26 cellular contexts compared by ENCODE assay signal in the genomic region with DNA sequence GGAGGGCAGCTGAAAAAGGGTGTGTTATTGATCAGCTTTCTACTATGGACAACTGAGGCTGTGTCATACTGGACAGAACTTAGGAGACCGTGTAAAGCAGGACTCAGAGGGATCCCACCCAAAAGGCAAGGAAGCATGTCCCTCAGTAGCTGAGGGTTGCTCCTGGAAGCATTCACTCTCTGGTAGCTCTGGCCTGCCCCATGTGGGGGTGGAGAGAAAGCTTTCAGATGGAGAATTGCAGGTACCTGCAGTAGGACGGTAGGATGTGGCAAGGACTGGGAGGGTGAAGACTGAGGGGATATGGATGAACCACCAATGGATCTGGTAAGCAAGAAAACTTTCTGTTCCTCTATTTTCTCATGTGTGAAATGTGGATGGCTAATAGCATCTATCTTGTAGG.
"Had no signal": no experiment of that assay in that cellular context is flagged by ENCODE, and none has a peak within 500 bp of the region (broad histone marks: within the 10 kb centered on the region; RNA-seq: fewer than 3 reads in every experiment).

No MANE protein-coding gene starts in this region.

- H3K9me3 Mint-ChIP-seq: activated naive CD4-positive, alpha-beta T cell treated with anti-CD3 and anti-CD28 coated beads, Interleukin-2, amount 10 ng/mL, durations not matched to agents 7 days and 5 days; immature natural killer cell; type B pancreatic cell had no signal

- H3K27ac Mint-ChIP-seq: activated B cell treated with CpG ODN at 0.5 μM for 24 hours; activated CD4-positive, alpha-beta memory T cell treated with anti-CD3 and anti-CD28 coated beads, Interleukin-2, amount 10 ng/mL, durations not matched to agents 7 days and 5 days; activated CD4-positive, alpha-beta T cell treated with anti-CD3 and anti-CD28 coated beads, Interleukin-2, amount 10 ng/mL, durations not matched to agents 24 days and 14 days; activated CD8-positive, alpha-beta memory T cell treated with anti-CD3 and anti-CD28 coated beads, Interleukin-2, amount 10 ng/mL, durations not matched to agents 7 days and 5 days; activated naive CD4-positive, alpha-beta T cell treated with anti-CD3 and anti-CD28 coated beads, Interleukin-2, amount 10 ng/mL, durations not matched to agents 7 days and 5 days; naive thymus-derived CD4-positive, alpha-beta T cell; type B pancreatic cell had no signal

- H3K36me3 ChIP-seq: esophagus squamous epithelium, heart right ventricle, left lung, neutrophil, ovary, right atrium auricular region, spleen, thoracic aorta, vagina had no signal

- DNase-seq: activated B cell treated with CpG ODN at 0.5 μM for 24 hours; activated CD4-positive, alpha-beta memory T cell treated with anti-CD3 and anti-CD28 coated beads, Interleukin-2, amount 10 ng/mL, durations not matched to agents 7 days and 5 days; activated CD4-positive, alpha-beta T cell treated with anti-CD3 and anti-CD28 coated beads, Interleukin-2, amount 10 ng/mL, durations not matched to agents 24 days and 14 days; activated CD8-positive, alpha-beta memory T cell treated with anti-CD3 and anti-CD28 coated beads, Interleukin-2, amount 10 ng/mL, durations not matched to agents 7 days and 5 days; activated effector memory CD4-positive, alpha-beta T cell treated with anti-CD3 and anti-CD28 coated beads, Interleukin-2, amount 50 U/mL, for 16 hours; activated naive CD4-positive, alpha-beta T cell treated with anti-CD3 and anti-CD28 coated beads, Interleukin-2, amount 10 ng/mL, durations not matched to agents 7 days and 5 days; activated T-cell treated with anti-CD3 and anti-CD28 coated beads for 4 hours; amygdala; cerebellar nuclear complex; esophagus squamous epithelium; heart right ventricle; immature natural killer cell; left lung; naive thymus-derived CD4-positive, alpha-beta T cell; ovary; psoas muscle; spleen; stimulated activated CD4-positive, alpha-beta T cell treated with anti-CD3 and anti-CD28 coated beads, Interleukin-4, amount 100 ng/mL, for 1 hour; stimulated activated naive CD4-positive, alpha-beta T cell had no signal

- H3K4me3 ChIP-seq: coronary artery, esophagus squamous epithelium, heart right ventricle, left lung, lung, ovary, psoas muscle, right atrium auricular region, spleen, thoracic aorta, vagina had no signal

- H3K4me1 ChIP-seq: esophagus squamous epithelium, heart right ventricle, left lung, psoas muscle, right atrium auricular region, spleen, vagina had no signal

- H3K27ac ChIP-seq: coronary artery, esophagus squamous epithelium, heart right ventricle, left lung, neutrophil, ovary, psoas muscle, right atrium auricular region, spleen, thoracic aorta, vagina had no signal

- H3K4me1 Mint-ChIP-seq: activated CD4-positive, alpha-beta memory T cell treated with anti-CD3 and anti-CD28 coated beads, Interleukin-2, amount 10 ng/mL, durations not matched to agents 7 days and 5 days; activated CD8-positive, alpha-beta memory T cell treated with anti-CD3 and anti-CD28 coated beads, Interleukin-2, amount 10 ng/mL, durations not matched to agents 7 days and 5 days; activated naive CD4-positive, alpha-beta T cell treated with anti-CD3 and anti-CD28 coated beads, Interleukin-2, amount 10 ng/mL, durations not matched to agents 7 days and 5 days; immature natural killer cell; naive thymus-derived CD4-positive, alpha-beta T cell had no signal

- H3K36me3 Mint-ChIP-seq: activated CD8-positive, alpha-beta memory T cell treated with anti-CD3 and anti-CD28 coated beads, Interleukin-2, amount 10 ng/mL, durations not matched to agents 7 days and 5 days; activated naive CD4-positive, alpha-beta T cell treated with anti-CD3 and anti-CD28 coated beads, Interleukin-2, amount 10 ng/mL, durations not matched to agents 7 days and 5 days; immature natural killer cell; naive thymus-derived CD4-positive, alpha-beta T cell; type B pancreatic cell had no signal

- H3K9me3 ChIP-seq: esophagus squamous epithelium, left lung, neutrophil, ovary, psoas muscle, right atrium auricular region, spleen, thoracic aorta, vagina had no signal

- H3K4me3 Mint-ChIP-seq: activated B cell treated with CpG ODN at 0.5 μM for 24 hours; activated CD4-positive, alpha-beta memory T cell treated with anti-CD3 and anti-CD28 coated beads, Interleukin-2, amount 10 ng/mL, durations not matched to agents 7 days and 5 days; activated CD4-positive, alpha-beta T cell treated with anti-CD3 and anti-CD28 coated beads, Interleukin-2, amount 10 ng/mL, durations not matched to agents 24 days and 14 days; activated CD8-positive, alpha-beta memory T cell treated with anti-CD3 and anti-CD28 coated beads, Interleukin-2, amount 10 ng/mL, durations not matched to agents 7 days and 5 days; activated naive CD4-positive, alpha-beta T cell treated with anti-CD3 and anti-CD28 coated beads, Interleukin-2, amount 10 ng/mL, durations not matched to agents 7 days and 5 days; immature natural killer cell; naive thymus-derived CD4-positive, alpha-beta T cell; type B pancreatic cell had no signal

- H3K27me3 ChIP-seq: left lung, ovary, right atrium auricular region, vagina had no signal
